In the genomic region with DNA sequence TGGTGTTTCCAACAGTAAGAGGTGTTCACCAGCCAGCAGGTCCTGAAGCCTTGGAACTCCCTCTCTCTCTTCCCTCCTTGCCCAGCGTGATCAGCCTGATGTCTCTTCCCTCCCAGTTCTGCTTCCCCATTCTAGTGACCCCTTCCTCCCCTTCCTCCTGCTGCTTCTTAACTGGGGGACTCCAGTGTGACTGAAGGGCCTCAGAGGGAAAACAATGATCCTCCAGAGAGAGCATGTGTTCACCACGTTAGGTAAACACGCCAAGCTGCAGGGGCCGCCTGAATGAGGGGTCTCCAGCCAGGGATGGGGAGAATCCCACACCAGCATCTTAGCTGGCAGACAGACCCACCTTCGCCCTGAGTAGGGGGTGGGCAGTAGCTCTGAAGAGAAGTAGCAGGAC, we compare ENCODE assay signal across 18 cellular contexts.
DNase-seq lines count a peak whose midpoint lies in the region; ATAC-seq lines count a peak whose summit lies in the region.
"Had no signal": no experiment of that assay in that cellular context is flagged by ENCODE, and none has a peak within 500 bp of the region (broad histone marks: within the 10 kb centered on the region; RNA-seq: fewer than 3 reads in every experiment).

No MANE protein-coding gene starts in this region.

- intact Hi-C loops in left cardiac atrium (cut with DNase I), result no loop called here

- ATAC-seq in left cardiac atrium, result no peak
- ATAC-seq: A549; CD8-positive, alpha-beta T cell; GM23338 had no signal

- peak overlapping the region; percentile 52 for H3K27ac ChIP-seq in caudate nucleus (ENCODE audit: low read depth, low read length)
- peak overlapping the region; percentile 66 for H3K27ac ChIP-seq in layer of hippocampus (ENCODE audit: low read depth, low read length)
- H3K27ac ChIP-seq: A549, C4-2B, HL-60 had no signal

- H3K27me3 ChIP-seq in layer of hippocampus (ENCODE audit: control insufficient read depth, insufficient read depth, low read length), result no peaks in the 10 kb centered on the region
- H3K27me3 ChIP-seq: BE2C had no signal

- DNase-seq in NCI-H69 (lab: John Stamatoyannopoulos, UW), result peak; percentile 76
- DNase-seq in caudate nucleus (lab: John Stamatoyannopoulos, UW), result no peak
- no peak for DNase-seq in amygdala (lab: John Stamatoyannopoulos, UW)
- no peak for DNase-seq in left cardiac atrium
- DNase-seq in SK-N-DZ (ENCODE audit: low spot score), result no peak
- DNase-seq: BE2C; CD8-positive, alpha-beta T cell; COR-L47; DMS153; DMS79 treated with DMSO at 0.1 percent for 48 hours; EL; H9; HFFc6 had no signal
